Comparison of ENCODE assay signal across 1 cellular context in genomic region chr10:71911296-71911954, GRCh38.
TF ChIP-seq lines count a peak whose summit lies in the region.

No MANE protein-coding gene starts in this region.

TF ChIP-seq in HepG2, 621 proteins besides CTCF, POLR2A, EP300 and RAD21:
- TF ChIP-seq CEBPZ (IDR thresholded peaks at IDR 0.05; ENCODE audit: low read length), result no peak
- TF ChIP-seq ZBED4 (CRISPR knock-in tag; IDR thresholded peaks at IDR 0.05; ENCODE audit: borderline replicate concordance), result no peak
- TF ChIP-seq U2AF2 (IDR thresholded peaks at IDR 0.05; ENCODE audit: low read depth, low read length), result no peak
- 0 out of 2 replicates have a peak, but pooled peaks have one; percentile 26 for TF ChIP-seq ZNF362 (CRISPR knock-in tag; IDR thresholded peaks at IDR 0.05; ENCODE audit: borderline replicate concordance)
